18 cellular contexts compared by ENCODE assay signal in genomic region chr14:103638594-103638993, GRCh38. TPM values are rescaled to one million over a fixed set of nuclear protein-coding genes. Genes with fewer than 3 reads are reported as not detected.
A peak's percentile ranks its signal among the peaks of the same experiment; 100 is the strongest.
DNase-seq lines count a peak whose midpoint lies in the region; ATAC-seq and TF ChIP-seq lines count a peak whose summit lies in the region.
"Had no signal": no experiment of that assay in that cellular context is flagged by ENCODE, and none has a peak within 500 bp of the region (broad histone marks: within the 10 kb centered on the region; RNA-seq: fewer than 3 reads in every experiment).

No MANE protein-coding gene starts in this region.

- no peaks in the 10 kb centered on the region for H3K27me3 Mint-ChIP-seq in stimulated activated naive CD8-positive, alpha-beta T cell treated with anti-CD3 and anti-CD28 coated beads, Interleukin-15, amount 100 ng/mL, for 72 hours
- no peaks in the 10 kb centered on the region for H3K27me3 Mint-ChIP-seq in central memory CD8-positive, alpha-beta T cell
- no peaks in the 10 kb centered on the region for H3K27me3 Mint-ChIP-seq in natural killer cell (ENCODE audit: low read depth in 2 of 2)
- H3K27me3 Mint-ChIP-seq in osteocyte (ENCODE audit: unreplicated experiment): no peaks in the 10 kb centered on the region

- H3K4me3 Mint-ChIP-seq in stimulated activated naive CD8-positive, alpha-beta T cell treated with anti-CD3 and anti-CD28 coated beads, Interleukin-15, amount 100 ng/mL, for 72 hours: peak overlapping the region in 1 of 2 donors; percentile 26
- H3K4me3 Mint-ChIP-seq in central memory CD8-positive, alpha-beta T cell: no peak overlapping the region
- no peak overlapping the region for H3K4me3 Mint-ChIP-seq in natural killer cell
- H3K4me3 Mint-ChIP-seq in osteocyte (ENCODE audit: unreplicated experiment): no peak overlapping the region
- H3K4me3 Mint-ChIP-seq: CD8-positive, alpha-beta T cell had no signal

- peaks cover 19% of the 10 kb centered on the region for H3K36me3 Mint-ChIP-seq in central memory CD8-positive, alpha-beta T cell (ENCODE audit: insufficient read depth)
- H3K36me3 Mint-ChIP-seq in natural killer cell (no peaks in the 10 kb centered on the region), osteocyte (ENCODE audit: unreplicated experiment) (peaks cover 5% of the 10 kb centered on the region)

- TF ChIP-seq CTCF in natural killer cell (IDR thresholded peaks at IDR 0.05): no peak
- no peak for TF ChIP-seq CTCF in osteocyte (IDR thresholded peaks at IDR 0.05)

- ATAC-seq in stimulated activated naive CD8-positive, alpha-beta T cell treated with anti-CD3 and anti-CD28 coated beads, Interleukin-15, Interleukin-2, amounts not matched to agents 100 U/mL and 50 U/mL, for 24 hours: peak; percentile 40
- ATAC-seq in stimulated activated naive CD8-positive, alpha-beta T cell treated with anti-CD3 and anti-CD28 coated beads, Interleukin-15, amount 100 ng/mL, for 72 hours: no peak
- ATAC-seq in central memory CD8-positive, alpha-beta T cell (replicated peaks; ENCODE audit: extremely low read depth, poor library complexity, severe bottlenecking): no peak
- ATAC-seq in natural killer cell: no peak
- ATAC-seq in GM19467 (IDR thresholded peaks at IDR 0.05; ENCODE audit: unreplicated experiment): no peak
- ATAC-seq: CD8-positive, alpha-beta T cell; foreskin keratinocyte; HCT116 had no signal

- H3K9me3 Mint-ChIP-seq in stimulated activated naive CD8-positive, alpha-beta T cell treated with anti-CD3 and anti-CD28 coated beads, Interleukin-15, amount 100 ng/mL, for 72 hours: no peaks in the 10 kb centered on the region
- no peaks in the 10 kb centered on the region for H3K9me3 Mint-ChIP-seq in central memory CD8-positive, alpha-beta T cell
- H3K9me3 Mint-ChIP-seq in natural killer cell (no peaks in the 10 kb centered on the region), osteocyte (ENCODE audit: unreplicated experiment) (no peaks in the 10 kb centered on the region)
- H3K9me3 Mint-ChIP-seq: CD8-positive, alpha-beta T cell had no signal

- intact Hi-C loops in natural killer cell (cut with micrococcal nuclease): no loop called here

- no peak for DNase-seq in stimulated activated naive CD8-positive, alpha-beta T cell treated with anti-CD3 and anti-CD28 coated beads, Interleukin-15, Interleukin-2, amounts not matched to agents 100 U/mL and 50 U/mL, for 24 hours
- no peak for DNase-seq in stimulated activated naive CD8-positive, alpha-beta T cell treated with anti-CD3 and anti-CD28 coated beads, Interleukin-15, amount 100 ng/mL, for 72 hours
- no peak for DNase-seq in central memory CD8-positive, alpha-beta T cell (ENCODE audit: low spot score in 2 of 2)
- no peak for DNase-seq in natural killer cell
- DNase-seq in NOMO-1 (lab: John Stamatoyannopoulos, UW; ENCODE audit: unreplicated experiment in 2 of 2): no peak
- no peak for DNase-seq in osteocyte (ENCODE audit: extremely low spot score, unreplicated experiment)
- DNase-seq: activated T-cell treated with anti-CD3 and anti-CD28 coated beads, Interleukin-2, amount 50 U/mL, for 48 hours; CD8-positive, alpha-beta T cell; DND-41; foreskin keratinocyte; NCI-H1048; NCI-H1930; NCI-H226; NCI-H774; OCI-M1; testis had no signal

- H3K27ac Mint-ChIP-seq in stimulated activated naive CD8-positive, alpha-beta T cell treated with anti-CD3 and anti-CD28 coated beads, Interleukin-15, amount 100 ng/mL, for 72 hours: peak overlapping the region in 1 of 2 donors; percentile 72
- H3K27ac Mint-ChIP-seq in central memory CD8-positive, alpha-beta T cell (ENCODE audit: low read depth): peak overlapping the region; percentile 13
- peak overlapping the region; percentile 26 to 39 for H3K27ac Mint-ChIP-seq in natural killer cell
- no peak overlapping the region for H3K27ac Mint-ChIP-seq in osteocyte (ENCODE audit: unreplicated experiment)
- H3K27ac Mint-ChIP-seq: CD8-positive, alpha-beta T cell had no signal

- H3K4me1 Mint-ChIP-seq in stimulated activated naive CD8-positive, alpha-beta T cell treated with anti-CD3 and anti-CD28 coated beads, Interleukin-15, amount 100 ng/mL, for 72 hours: peaks cover 40% of the 10 kb centered on the region
- peaks cover 50% of the 10 kb centered on the region for H3K4me1 Mint-ChIP-seq in central memory CD8-positive, alpha-beta T cell
- H3K4me1 Mint-ChIP-seq in natural killer cell (peaks cover 32 to 50% of the 10 kb centered on the region in 2 donors), osteocyte (ENCODE audit: unreplicated experiment) (peaks cover 37% of the 10 kb centered on the region)

RNA-seq across cellular contexts. Expression of gene KLC1, which starts 9.6 kb away (rescaled TPM):
- total RNA-seq in natural killer cell: 100 to 1,000 TPM; 144 to 200 (median 178) TPM
- 186 and 211 TPM in 2 replicates for total RNA-seq in osteocyte
